ENCODE assay signal across 10 cellular contexts in the genomic region with DNA sequence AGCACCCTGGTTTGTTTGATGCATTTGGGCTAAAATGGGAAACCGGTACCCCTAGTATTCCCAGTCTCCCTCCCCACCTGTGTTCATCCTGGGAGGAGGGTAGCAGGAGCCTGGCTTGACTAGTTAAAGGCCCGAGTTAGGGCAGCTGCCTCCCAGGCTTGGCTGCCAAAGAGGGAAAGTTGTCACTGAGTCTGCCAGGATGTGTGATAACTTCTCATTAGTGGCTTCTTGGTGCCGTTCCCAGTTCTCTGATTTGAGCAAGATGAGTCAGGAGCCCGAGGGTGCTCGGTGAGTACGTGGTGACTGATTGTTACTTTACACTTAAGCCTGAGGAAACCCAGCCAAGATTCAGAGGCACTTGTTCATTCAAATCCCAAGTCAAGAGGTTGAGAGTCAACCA. TPM values are rescaled to one million over a fixed set of nuclear protein-coding genes. Genes with fewer than 3 reads are reported as not detected.
DNase-seq lines count a peak whose midpoint lies in the region; ATAC-seq and TF ChIP-seq lines count a peak whose summit lies in the region.
"Had no signal": no experiment of that assay in that cellular context is flagged by ENCODE, and none has a peak within 500 bp of the region (broad histone marks: within the 10 kb centered on the region; RNA-seq: fewer than 3 reads in every experiment).

No MANE protein-coding gene starts in this region.

- no peak for ATAC-seq in natural killer cell

- H3K27me3 Mint-ChIP-seq in chondrocyte (ENCODE audit: low read depth) (peaks cover 9% of the 10 kb centered on the region), natural killer cell (ENCODE audit: low read depth in 2 of 2) (peaks cover 18 to 19% of the 10 kb centered on the region in 2 donors)

- H3K27ac Mint-ChIP-seq in chondrocyte (ENCODE audit: unreplicated experiment) (peak overlapping the region; percentile 45), natural killer cell (no peak overlapping the region)

- no peaks in the 10 kb centered on the region for H3K36me3 Mint-ChIP-seq in chondrocyte (ENCODE audit: low read depth)
- H3K36me3 Mint-ChIP-seq in natural killer cell: no peaks in the 10 kb centered on the region

- POLR2A ChIA-PET in AG04450 (lab: Yijun Ruan, JAX) (no interaction called here), GM10248 (lab: Yijun Ruan, JAX) (no interaction called here)

- intact Hi-C loops in natural killer cell (cut with micrococcal nuclease): no loop called here

- CTCF ChIA-PET in AG04450 (lab: Charles Lee): no interaction called here
- CTCF ChIA-PET in GM10248 (lab: Yijun Ruan, JAX): no interaction called here

- H3K4me3 ChIP-seq in AG04450 (ENCODE audit: low read depth, low read length) (no peak overlapping the region), MG63 (no peak overlapping the region)
- H3K4me3 ChIP-seq: SJCRH30 had no signal

- peaks cover 14% of the 10 kb centered on the region for H3K9me3 Mint-ChIP-seq in chondrocyte (ENCODE audit: low read depth)
- no peaks in the 10 kb centered on the region for H3K9me3 Mint-ChIP-seq in natural killer cell

- no peaks in the 10 kb centered on the region; the same call in 1 of the 2 replicates for H3K36me3 ChIP-seq in MG63
- H3K36me3 ChIP-seq: SJCRH30 had no signal

- TF ChIP-seq CTCF in AG04450 (IDR thresholded peaks at IDR 0.05; ENCODE audit: low read depth, low read length) (no peak), chondrocyte (IDR thresholded peaks at IDR 0.05) (no peak), natural killer cell (IDR thresholded peaks at IDR 0.05) (no peak), GM10248 (IDR thresholded peaks at IDR 0.05; ENCODE audit: control extremely low read depth, extremely low read depth, low read depth, missing control alignments) (no peak)

- H3K4me1 Mint-ChIP-seq in chondrocyte (ENCODE audit: low read depth) (peaks cover 13% of the 10 kb centered on the region), natural killer cell (no peaks in the 10 kb centered on the region)

- H3K4me3 Mint-ChIP-seq in chondrocyte (ENCODE audit: unreplicated experiment): no peak overlapping the region
- H3K4me3 Mint-ChIP-seq in natural killer cell: no peak overlapping the region

- H3K9me3 ChIP-seq in AG04450 (ENCODE audit: control insufficient read depth, insufficient read depth, low read length) (peaks cover 16% of the 10 kb centered on the region), MG63 (peaks cover 11% of the 10 kb centered on the region)
- H3K9me3 ChIP-seq: SJCRH30 had no signal

- H3K27me3 ChIP-seq in AG04450 (ENCODE audit: control insufficient read depth, insufficient read depth, low read length) (peaks cover 10% of the 10 kb centered on the region), MG63 (no peaks in the 10 kb centered on the region)
- H3K27me3 ChIP-seq: SJCRH30 had no signal

- H3K27ac ChIP-seq in AG04450 (ENCODE audit: low read depth, low read length): peak overlapping the region; percentile 48
- H3K27ac ChIP-seq: SJCRH30 had no signal

- DNase-seq in AG04450 (ENCODE audit: low read depth, low spot score) (peak; percentile 39), MG63 (peak; percentile 97), chondrocyte (ENCODE audit: low spot score) (no peak), middle frontal gyrus (ENCODE audit: extremely low spot score, low spot score) (peak; percentile 56), natural killer cell (no peak), NCI-H748 treated with DMSO at 0.1 percent for 48 hours (lab: John Stamatoyannopoulos, UW) (no peak), GM10248 (ENCODE audit: extremely low spot score) (no peak)
- no peak for DNase-seq in activated naive CD4-positive, alpha-beta T cell treated with anti-CD3 and anti-CD28 coated beads, Interleukin-2, amount 50 U/mL, for 16 hours
- DNase-seq: activated effector memory CD4-positive, alpha-beta T cell treated with anti-CD3 and anti-CD28 coated beads, Interleukin-2, amount 50 U/mL, for 16 hours; SJCRH30 had no signal

RNA-seq across cellular contexts. Expression of gene KRT32, which starts 2.5 kb away (rescaled TPM):
- 0.09 and 0.14 TPM in 2 replicates for polyA plus RNA-seq in AG04450 (2011; rRNA removed)
- polyA minus RNA-seq in AG04450 (2011; rRNA and poly(A)+ RNA removed): not detected in 2 replicates
- 0.72 TPM in 1 of 2 replicates, not detected in the other for total RNA-seq in MG63 (2014; rRNA removed; shearing (Covaris generic); ENCODE audit: low replicate concordance)
- total RNA-seq in chondrocyte (not detected in 3 replicates), natural killer cell (not detected)
- total RNA-seq: SJCRH30 had no signal

RNA-seq across cellular contexts. Expression of gene KRT35, which starts 16.3 kb away (rescaled TPM):
- not detected in 2 replicates for polyA plus RNA-seq in AG04450 (2011; rRNA removed)
- not detected in 2 replicates for polyA minus RNA-seq in AG04450 (2011; rRNA and poly(A)+ RNA removed)
- 0.33 TPM in 1 of 2 replicates, not detected in the other for total RNA-seq in MG63 (2014; rRNA removed; shearing (Covaris generic); ENCODE audit: low replicate concordance)
- total RNA-seq in chondrocyte (not detected in 3 replicates), natural killer cell (not detected)
- total RNA-seq: SJCRH30 had no signal

RNA-seq across cellular contexts. Expression of gene KRT38, which starts 23.9 kb away (rescaled TPM):
- 0.11 and 0.17 TPM in 2 replicates for polyA plus RNA-seq in AG04450 (2011; rRNA removed)
- not detected in 2 replicates for polyA minus RNA-seq in AG04450 (2011; rRNA and poly(A)+ RNA removed)
- total RNA-seq in MG63 (2014; rRNA removed; shearing (Covaris generic); ENCODE audit: low replicate concordance): 0.17 TPM in 1 of 2 replicates, not detected in the other
- total RNA-seq in chondrocyte (not detected in 3 replicates), natural killer cell (not detected)
- total RNA-seq: SJCRH30 had no signal

RNA-seq across cellular contexts. Expression of gene KRT36, which starts 25.0 kb away (rescaled TPM):
- polyA plus RNA-seq in AG04450 (2011; rRNA removed): not detected in 2 replicates
- polyA minus RNA-seq in AG04450 (2011; rRNA and poly(A)+ RNA removed): not detected in 2 replicates
- 0.20 TPM in 1 of 2 replicates, not detected in the other for total RNA-seq in MG63 (2014; rRNA removed; shearing (Covaris generic); ENCODE audit: low replicate concordance)
- not detected in 3 replicates for total RNA-seq in chondrocyte
- total RNA-seq in natural killer cell: not detected
- total RNA-seq: SJCRH30 had no signal

RNA-seq across cellular contexts. Expression of gene KRT37, which starts 40.3 kb away (rescaled TPM):
- polyA plus RNA-seq in AG04450 (2011; rRNA removed): not detected in 2 replicates
- polyA minus RNA-seq in AG04450 (2011; rRNA and poly(A)+ RNA removed): not detected in 2 replicates
- not detected in 2 replicates for total RNA-seq in MG63 (2014; rRNA removed; shearing (Covaris generic); ENCODE audit: low replicate concordance)
- not detected in 3 replicates for total RNA-seq in chondrocyte
- not detected for total RNA-seq in natural killer cell
- total RNA-seq: SJCRH30 had no signal

Comparison
In these comparisons a context has a peak if more than half of its experiments do, and no peak if none do; other contexts are left out.
1. DNase-seq: peak in AG04450 (single experiment), MG63 (single experiment) and middle frontal gyrus (single experiment); none in chondrocyte (single experiment), natural killer cell (single experiment), NCI-H748 treated with DMSO at 0.1 percent for 48 hours (single experiment), activated naive CD4-positive, alpha-beta T cell treated with anti-CD3 and anti-CD28 coated beads, Interleukin-2, amount 50 U/mL, for 16 hours (single experiment) and GM10248 (single experiment).